Comparison of ENCODE assay signal across 24 cellular contexts in genomic region chr21:37660709-37661108, GRCh38.
A peak's percentile ranks its signal among the peaks of the same experiment; 100 is the strongest.
DNase-seq lines count a peak whose midpoint lies in the region; ATAC-seq, FAIRE-seq and TF ChIP-seq lines count a peak whose summit lies in the region.
"Had no signal": no experiment of that assay in that cellular context is flagged by ENCODE, and none has a peak within 500 bp of the region (broad histone marks: within the 10 kb centered on the region; RNA-seq: fewer than 3 reads in every experiment).

No MANE protein-coding gene starts in this region.

- H2AFZ ChIP-seq in mammary epithelial cell (ENCODE audit: low read depth, low read length) (no peak overlapping the region), K562 (ENCODE audit: low read depth, low read length) (no peak overlapping the region)
- H2AFZ ChIP-seq: GM23248 had no signal

- no peaks in the 10 kb centered on the region for H3K27me3 ChIP-seq in mammary epithelial cell (ENCODE audit: insufficient read depth, low read length)
- peaks cover 9 to 25% of the 10 kb centered on the region in 2 experiments for H3K27me3 ChIP-seq in K562 (ENCODE audit: control insufficient read depth in 2 of 2, insufficient read depth in 2 of 2, low read length in 2 of 2)
- H3K27me3 ChIP-seq in CD4-positive, alpha-beta memory T cell (ENCODE audit: insufficient read depth, low read length) = no peaks in the 10 kb centered on the region
- H3K27me3 ChIP-seq: BLaER1 treated with 17β-estradiol and CSF1 and Interleukin-3, amounts not matched to agents 10 nM and 100 nM had no signal

- peaks cover 36% of the 10 kb centered on the region for H3K4me1 Mint-ChIP-seq in MCF 10A (ENCODE audit: insufficient read depth, unreplicated experiment)
- H3K4me1 Mint-ChIP-seq in CD4-positive, alpha-beta memory T cell = peaks cover 0 to 1% (median 0%) of the 10 kb centered on the region in 4 donors
- H3K4me1 Mint-ChIP-seq in T-helper 17 cell = peaks cover 6% of the 10 kb centered on the region
- H3K4me1 Mint-ChIP-seq: CD14-positive monocyte had no signal

- no peak overlapping the region for H3K4me3 Mint-ChIP-seq in MCF 10A (ENCODE audit: unreplicated experiment)
- H3K4me3 Mint-ChIP-seq in CD4-positive, alpha-beta memory T cell = no peak overlapping the region
- H3K4me3 Mint-ChIP-seq in T-helper 17 cell = no peak overlapping the region
- H3K4me3 Mint-ChIP-seq: CD14-positive monocyte; CD4-positive, alpha-beta T cell; H9 had no signal

- H3K27ac Mint-ChIP-seq in MCF 10A (ENCODE audit: low read depth, unreplicated experiment) = peak overlapping the region; percentile 23
- no peak overlapping the region for H3K27ac Mint-ChIP-seq in CD4-positive, alpha-beta memory T cell
- H3K27ac Mint-ChIP-seq in T-helper 17 cell = no peak overlapping the region
- H3K27ac Mint-ChIP-seq: CD14-positive monocyte; CD4-positive, alpha-beta T cell; H9 had no signal

- H3K36me3 ChIP-seq in mammary epithelial cell (ENCODE audit: insufficient read depth, low read length) = no peaks in the 10 kb centered on the region
- H3K36me3 ChIP-seq in K562 (ENCODE audit: control insufficient read depth, insufficient read depth, low read length) = no peaks in the 10 kb centered on the region
- H3K36me3 ChIP-seq in CD4-positive, alpha-beta memory T cell (ENCODE audit: insufficient read depth, low read length) = no peaks in the 10 kb centered on the region
- H3K36me3 ChIP-seq: BE2C; BLaER1 treated with 17β-estradiol and CSF1 and Interleukin-3, amounts not matched to agents 10 nM and 100 nM had no signal

- POLR2A ChIA-PET in MCF 10A (lab: Yijun Ruan, JAX) (no interaction called here), K562 (lab: Yijun Ruan, JAX) (interaction anchor here (0.6 kb wide), 1 partner anchor 16 kb away, joined by 3 read pairs; no protein-coding TSS in a partner anchor)
- POLR2A ChIA-PET in CD4-positive, alpha-beta memory T cell (lab: Charles Lee; ENCODE audit: partially characterized antibody) = no interaction called here

- dilution Hi-C loops in mammary epithelial cell (cut with HindIII; ENCODE audit: low sequenced_read_pairs) = no loop called here

- no peak overlapping the region for H3K4me3 ChIP-seq in mammary epithelial cell (replicated peaks in 1 of 3; ENCODE audit: insufficient read depth in 1 of 3, low read depth in 2 of 3, low read length in 3 of 3)
- no peak overlapping the region for H3K4me3 ChIP-seq in K562
- no peak overlapping the region for H3K4me3 ChIP-seq in epithelial cell of proximal tubule (ENCODE audit: low read depth, low read length)
- no peak overlapping the region for H3K4me3 ChIP-seq in CD4-positive, alpha-beta memory T cell (ENCODE audit: low read length in 2 of 2)
- H3K4me3 ChIP-seq: BLaER1 treated with 17β-estradiol and CSF1 and Interleukin-3, amounts not matched to agents 10 nM and 100 nM; GM23248 had no signal

- DNase-seq in MCF 10A (ENCODE audit: unreplicated experiment) (no peak), mammary epithelial cell (no peak), GM12892 (ENCODE audit: insufficient read length) (no peak), K562 (ENCODE audit: extremely low read depth in 1 of 4, low spot score in 3 of 4) (no peak), epithelial cell of proximal tubule (ENCODE audit: low read depth) (no peak), T-helper 17 cell (no peak)
- no peak for DNase-seq in activated CD4-positive, CD25-positive, alpha-beta regulatory T cell treated with anti-CD3 and anti-CD28 coated beads, Interleukin-2, amount 50 U/mL, for 72 hours
- DNase-seq in CD4-positive, alpha-beta memory T cell = no peak
- DNase-seq: ACHN; AML-193; BE2C; CD4-positive, alpha-beta T cell; COR-L47; DMS153; DND-41; GM23248; H9 had no signal

- no peak overlapping the region for H3K9ac ChIP-seq in mammary epithelial cell (ENCODE audit: insufficient read depth, low read length)
- H3K9ac ChIP-seq in K562 (ENCODE audit: insufficient read depth in 1 of 2, low read depth in 2 of 2, low read length in 2 of 2) = no peak overlapping the region
- H3K9ac ChIP-seq: BLaER1 treated with 17β-estradiol and CSF1 and Interleukin-3, amounts not matched to agents 10 nM and 100 nM; GM23248 had no signal

- CTCF ChIA-PET in MCF 10A (lab: Yijun Ruan, JAX) = interaction anchor here (1.3 to 1.9 kb wide), 3 partner anchors 11 to 41 kb away, joined by 3 to 6 read pairs (median 6); no protein-coding TSS in a partner anchor
- CTCF ChIA-PET in mammary epithelial cell (lab: Charles Lee; ENCODE audit: low non-redundant PET) = no interaction called here
- CTCF ChIA-PET in K562 (lab: Yijun Ruan, JAX; ENCODE audit: low intra/inter-chr PET ratio) = no interaction called here
- CTCF ChIA-PET in CD4-positive, alpha-beta memory T cell (lab: Charles Lee; ENCODE audit: partially characterized antibody) = interaction anchor here (1.0 to 1.1 kb wide), 2 partner anchors 12 to 14 kb away, joined by 3 read pairs; no protein-coding TSS in a partner anchor

- H3K4me2 ChIP-seq in mammary epithelial cell (ENCODE audit: insufficient read depth, low read depth, low read length) (no peak overlapping the region), K562 (ENCODE audit: insufficient read depth, low read length) (no peak overlapping the region)
- H3K4me2 ChIP-seq: BLaER1 treated with 17β-estradiol and CSF1 and Interleukin-3, amounts not matched to agents 10 nM and 100 nM had no signal

- intact Hi-C loops in MCF 10A (cut with micrococcal nuclease) (no loop called here), mammary epithelial cell (cut with micrococcal nuclease) (no loop called here), K562 (cut with micrococcal nuclease) (no loop called here)
- intact Hi-C loops in CD4-positive, alpha-beta memory T cell (cut with micrococcal nuclease) = no loop called here

- H3K27me3 Mint-ChIP-seq in MCF 10A (ENCODE audit: insufficient read depth, unreplicated experiment) (no peaks in the 10 kb centered on the region), T-helper 17 cell (peaks cover 49% of the 10 kb centered on the region)
- H3K27me3 Mint-ChIP-seq in CD4-positive, alpha-beta memory T cell = peaks cover 7 to 24% of the 10 kb centered on the region in 2 donors

- TF ChIP-seq CTCF in MCF 10A (IDR thresholded peaks at IDR 0.05; ENCODE audit: unreplicated experiment) (no peak), mammary epithelial cell (conservative IDR thresholded peaks at IDR 0.05 in 1 of 2, IDR thresholded peaks at IDR 0.05 in 1 of 2; ENCODE audit: extremely low read depth in 1 of 2, insufficient read depth in 1 of 2, low read depth in 1 of 2, low read length in 2 of 2) (no peak), K562 (IDR thresholded peaks at IDR 0.05 in 2 of 3, conservative IDR thresholded peaks at IDR 0.05 in 1 of 3; ENCODE audit: insufficient read depth in 2 of 3, low read depth in 1 of 3, low read length in 3 of 3) (no peak), epithelial cell of proximal tubule (conservative IDR thresholded peaks at IDR 0.05; ENCODE audit: low read depth, low read length) (peak; percentile 4)

- H3K9me3 Mint-ChIP-seq in MCF 10A (ENCODE audit: unreplicated experiment) = no peaks in the 10 kb centered on the region
- H3K9me3 Mint-ChIP-seq in CD4-positive, alpha-beta memory T cell = no peaks in the 10 kb centered on the region
- H3K9me3 Mint-ChIP-seq: CD4-positive, alpha-beta T cell had no signal

- H4K20me1 ChIP-seq in mammary epithelial cell (ENCODE audit: insufficient read depth, low read length) (no peaks in the 10 kb centered on the region), K562 (replicated peaks; ENCODE audit: control insufficient read depth, insufficient read depth, low read length) (no peaks in the 10 kb centered on the region)
- H4K20me1 ChIP-seq: BLaER1 treated with 17β-estradiol and CSF1 and Interleukin-3, amounts not matched to agents 10 nM and 100 nM had no signal

- 100% methylated on average over 6 of the region's 6 CpGs for WGBS in mammary epithelial cell (ENCODE audit: low coverage, missing lambda C conversion rate)
- WGBS in K562 (ENCODE audit: insufficient coverage, low coverage, missing lambda C conversion rate) = 15% methylated on average over 6 of the region's 6 CpGs

- no peaks in the 10 kb centered on the region for H3K9me3 ChIP-seq in mammary epithelial cell (replicated peaks; ENCODE audit: insufficient read depth, low read length)
- no peaks in the 10 kb centered on the region for H3K9me3 ChIP-seq in K562 (replicated peaks; ENCODE audit: control insufficient read depth, insufficient read depth, low read depth, low read length)
- H3K9me3 ChIP-seq in CD4-positive, alpha-beta memory T cell (ENCODE audit: control insufficient read depth in 1 of 2, low read length in 2 of 2) = no peaks in the 10 kb centered on the region
- no peaks in the 10 kb centered on the region for H3K9me3 ChIP-seq in T-helper 17 cell (ENCODE audit: control insufficient read depth, low read length, poor library complexity, severe bottlenecking)
- H3K9me3 ChIP-seq: BE2C had no signal

- FAIRE-seq in GM12892 (lab: Jason Lieb, UNC) = peak; percentile 66
- FAIRE-seq in K562 (lab: Jason Lieb, UNC) = no peak
- FAIRE-seq: A204.1, G401.6, GM19239 had no signal

- in situ Hi-C loops in mammary epithelial cell (cut with MboI; ENCODE audit: low sequenced_read_pairs in 2 of 2) = no loop called here
- in situ Hi-C loops in K562 (cut with MboI) = no loop called here

- BruUV-seq in MCF 10A (replicated peaks; lab: Mats Ljungman, UMichigan) (no TSS peak), mammary epithelial cell (replicated peaks; lab: Mats Ljungman, UMichigan) (no TSS peak), K562 (replicated peaks; lab: Mats Ljungman, UMichigan) (no TSS peak)

- ATAC-seq in K562 = peak; percentile 50
- ATAC-seq in T-helper 17 cell = no peak
- ATAC-seq: HCT116 had no signal

- H3K36me3 Mint-ChIP-seq in MCF 10A (ENCODE audit: insufficient read depth, unreplicated experiment) (no peaks in the 10 kb centered on the region), T-helper 17 cell (ENCODE audit: low read depth) (no peaks in the 10 kb centered on the region)
- no peaks in the 10 kb centered on the region for H3K36me3 Mint-ChIP-seq in CD4-positive, alpha-beta memory T cell
- H3K36me3 Mint-ChIP-seq: CD14-positive monocyte had no signal

- H3K79me2 ChIP-seq in mammary epithelial cell (ENCODE audit: insufficient read depth, low read length) (no peaks in the 10 kb centered on the region), K562 (ENCODE audit: control insufficient read depth, insufficient read depth, low read length) (no peaks in the 10 kb centered on the region)

- no peak for TF ChIP-seq POLR2A in GM12892 (IDR thresholded peaks at IDR 0.05; ENCODE audit: low read depth, low read length)
- TF ChIP-seq POLR2A in K562 (conservative IDR thresholded peaks at IDR 0.05) = no peak

- no peak overlapping the region for H3K27ac ChIP-seq in mammary epithelial cell (ENCODE audit: insufficient read depth, low read depth, low read length)
- no peak overlapping the region for H3K27ac ChIP-seq in K562 (ENCODE audit: extremely low read depth, low read depth, low read length)
- H3K27ac ChIP-seq in CD4-positive, alpha-beta memory T cell (ENCODE audit: low read depth, low read length) = no peak overlapping the region
- H3K27ac ChIP-seq: 22Rv1; BLaER1 treated with 17β-estradiol and CSF1 and Interleukin-3, amounts not matched to agents 10 nM and 100 nM; GM23248 had no signal

- H3K4me1 ChIP-seq in mammary epithelial cell (ENCODE audit: insufficient read depth, low read length) = peaks cover 27% of the 10 kb centered on the region
- peaks cover 7 to 17% of the 10 kb centered on the region in 2 experiments; a peak in 4 of 5 replicates for H3K4me1 ChIP-seq in K562 (replicated peaks in 1 of 2; ENCODE audit: control insufficient read depth in 2 of 2, insufficient read depth in 2 of 2, low read length in 2 of 2)
- no peaks in the 10 kb centered on the region for H3K4me1 ChIP-seq in CD4-positive, alpha-beta memory T cell (ENCODE audit: insufficient read depth, low read length)
- H3K4me1 ChIP-seq: BE2C had no signal

- TF ChIP-seq RAD21 in K562 (CRISPR knock-in tag; conservative IDR thresholded peaks at IDR 0.05 in 1 of 2, IDR thresholded peaks at IDR 0.05 in 1 of 2) = no peak

- TF ChIP-seq EP300 in K562 (IDR thresholded peaks at IDR 0.05; ENCODE audit: low read length) = no peak

- H3K9me1 ChIP-seq in K562 (ENCODE audit: control insufficient read depth, insufficient read depth, low read length) = no peaks in the 10 kb centered on the region

Comparison
In these comparisons a context has a peak if more than half of its experiments do, and no peak if none do; other contexts are left out.
1. CTCF ChIA-PET loops: an anchor here in MCF 10A (1.3 to 1.9 kb wide) and CD4-positive, alpha-beta memory T cell (1.0 to 1.1 kb wide); none called in mammary epithelial cell and K562.